Comparison of ENCODE assay signal across 11 cellular contexts in the genomic region with DNA sequence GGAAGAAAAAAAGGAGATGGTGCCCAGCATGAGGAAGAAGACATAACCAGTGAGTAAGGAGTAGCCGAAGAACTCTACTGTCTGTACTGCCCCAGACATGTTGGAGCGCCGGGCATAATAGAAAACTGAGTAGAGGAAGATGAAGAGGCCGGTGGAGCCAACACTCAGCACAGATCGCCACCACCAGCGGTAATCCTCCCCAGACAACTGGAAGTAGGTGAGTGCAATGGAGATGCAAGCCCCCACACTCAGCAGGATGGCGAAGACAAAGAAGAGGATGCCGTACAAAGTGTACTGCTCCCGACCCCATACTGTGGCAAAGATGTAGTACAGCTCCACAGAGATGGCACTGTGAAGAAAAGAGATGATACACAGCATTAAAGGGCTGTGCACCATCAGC. TPM values are rescaled to one million over a fixed set of nuclear protein-coding genes. Genes with fewer than 3 reads are reported as not detected.
A peak's percentile ranks its signal among the peaks of the same experiment; 100 is the strongest.
DNase-seq lines count a peak whose midpoint lies in the region; ATAC-seq and TF ChIP-seq lines count a peak whose summit lies in the region.
"Had no signal": no experiment of that assay in that cellular context is flagged by ENCODE, and none has a peak within 500 bp of the region (broad histone marks: within the 10 kb centered on the region; RNA-seq: fewer than 3 reads in every experiment).

No MANE protein-coding gene starts in this region.

- H3K4me1 ChIP-seq in osteoblast (ENCODE audit: insufficient read depth, low read length): peaks cover 13% of the 10 kb centered on the region
- H3K4me1 ChIP-seq in esophagus squamous epithelium: peaks cover 5 to 49% (median 19%) of the 10 kb centered on the region in 3 donors

- H3K9me3 Mint-ChIP-seq in Calu3 (ENCODE audit: low read depth, unreplicated experiment): no peaks in the 10 kb centered on the region
- no peaks in the 10 kb centered on the region for H3K9me3 Mint-ChIP-seq in dendritic cell treated with granulocyte-macrophage colony-stimulating factor and Interleukin-4, amounts not matched to agents 40 ng/mL and 50 ng/mL, for 4 days

- peaks cover 30% of the 10 kb centered on the region for H3K4me1 Mint-ChIP-seq in Calu3 (ENCODE audit: low read depth, unreplicated experiment)
- H3K4me1 Mint-ChIP-seq in dendritic cell treated with granulocyte-macrophage colony-stimulating factor and Interleukin-4, amounts not matched to agents 40 ng/mL and 50 ng/mL, for 4 days (ENCODE audit: low read depth): peaks cover 54% of the 10 kb centered on the region

- no peaks in the 10 kb centered on the region for H3K27me3 Mint-ChIP-seq in Calu3 (ENCODE audit: unreplicated experiment)
- no peaks in the 10 kb centered on the region for H3K27me3 Mint-ChIP-seq in dendritic cell treated with granulocyte-macrophage colony-stimulating factor and Interleukin-4, amounts not matched to agents 40 ng/mL and 50 ng/mL, for 4 days

- peaks cover 65% of the 10 kb centered on the region for H3K36me3 Mint-ChIP-seq in Calu3 (ENCODE audit: insufficient read depth, unreplicated experiment)
- H3K36me3 Mint-ChIP-seq in dendritic cell treated with granulocyte-macrophage colony-stimulating factor and Interleukin-4, amounts not matched to agents 40 ng/mL and 50 ng/mL, for 4 days (ENCODE audit: low read depth): peaks cover 68% of the 10 kb centered on the region

- H3K27ac ChIP-seq in osteoblast (ENCODE audit: low read depth, low read length) (peak overlapping the region; percentile 74), esophagus squamous epithelium (peak overlapping the region in 1 of 4 donors; percentile 87)

- H3K4me3 ChIP-seq in LNCaP clone FGC (ENCODE audit: low read depth, low read length) (peak overlapping the region; percentile 97), osteoblast (ENCODE audit: insufficient read depth, low read length) (peak overlapping the region; percentile 90), esophagus squamous epithelium (no peak overlapping the region), foreskin fibroblast (ENCODE audit: low read depth in 1 of 2, low read length in 2 of 2) (no peak overlapping the region)

- ATAC-seq in HG03159 (IDR thresholded peaks at IDR 0.05; ENCODE audit: unreplicated experiment) (no peak), HG02885 (IDR thresholded peaks at IDR 0.05; ENCODE audit: poor library complexity, unreplicated experiment) (no peak)

- intact Hi-C loops in Calu3 (cut with micrococcal nuclease; ENCODE audit: unreplicated experiment) (no loop called here), esophagus squamous epithelium (cut with DNase I) (no loop called here)
- intact Hi-C loops in dendritic cell treated with granulocyte-macrophage colony-stimulating factor and Interleukin-4, amounts not matched to agents 40 ng/mL and 50 ng/mL, for 4 days (cut with micrococcal nuclease): loop anchor here (2.0 kb wide), 1 partner anchor 43 kb away; a partner anchor contains a TSS

- peaks cover 4% of the 10 kb centered on the region for H4K20me1 ChIP-seq in osteoblast (ENCODE audit: insufficient read depth, low read length)

- H3K4me3 Mint-ChIP-seq in Calu3 (ENCODE audit: low read depth, unreplicated experiment): no peak overlapping the region
- no peak overlapping the region for H3K4me3 Mint-ChIP-seq in dendritic cell treated with granulocyte-macrophage colony-stimulating factor and Interleukin-4, amounts not matched to agents 40 ng/mL and 50 ng/mL, for 4 days

- DNase-seq in Calu3 (no peak), LNCaP clone FGC (ENCODE audit: low read depth) (no peak), osteoblast (ENCODE audit: insufficient read length, low spot score, missing footprints) (no peak), esophagus squamous epithelium (lab: John Stamatoyannopoulos, UW) (no peak), foreskin fibroblast (no peak)

- peak overlapping the region; percentile 76 for H3K27ac Mint-ChIP-seq in Calu3 (ENCODE audit: unreplicated experiment)
- H3K27ac Mint-ChIP-seq in dendritic cell treated with granulocyte-macrophage colony-stimulating factor and Interleukin-4, amounts not matched to agents 40 ng/mL and 50 ng/mL, for 4 days: peak overlapping the region; percentile 81

- H3K27me3 ChIP-seq in osteoblast (ENCODE audit: insufficient read depth, low read length) (no peaks in the 10 kb centered on the region), esophagus squamous epithelium (no peaks in the 10 kb centered on the region)

- no peak for TF ChIP-seq POLR2A in esophagus squamous epithelium (IDR thresholded peaks at IDR 0.05)

- peak overlapping the region; percentile 86 for H3K4me2 ChIP-seq in osteoblast (ENCODE audit: insufficient read depth, low read length)

- H3K9me3 ChIP-seq in osteoblast (ENCODE audit: low read depth, low read length): no peaks in the 10 kb centered on the region
- H3K9me3 ChIP-seq in esophagus squamous epithelium: no peaks in the 10 kb centered on the region
- H3K9me3 ChIP-seq: lower lobe of right lung had no signal

- H3K36me3 ChIP-seq in osteoblast (ENCODE audit: insufficient read depth, low read length) (peaks cover 41% of the 10 kb centered on the region), esophagus squamous epithelium (peaks cover 18 to 67% (median 20%) of the 10 kb centered on the region in 3 donors)

- WGBS in esophagus squamous epithelium, 2 donors: 87 to 91% methylated on average over 8 to 9 of the region's 9 CpGs

- no TSS peak for BruUV-seq in Calu3 (replicated peaks; lab: Mats Ljungman, UMichigan)

- peak overlapping the region; percentile 53 for H2AFZ ChIP-seq in osteoblast (ENCODE audit: low read length)

- CTCF ChIA-PET in Calu3 (lab: Charles Lee): no interaction called here

- TF ChIP-seq CTCF in Calu3 (IDR thresholded peaks at IDR 0.05; ENCODE audit: unreplicated experiment) (no peak), LNCaP clone FGC (IDR thresholded peaks at IDR 0.05; ENCODE audit: control insufficient read depth, extremely low read depth, insufficient read depth) (no peak), osteoblast (IDR thresholded peaks at IDR 0.05; ENCODE audit: extremely low read depth, low read depth, low read length) (no peak), esophagus squamous epithelium (IDR thresholded peaks at IDR 0.05) (no peak), foreskin fibroblast (IDR thresholded peaks at IDR 0.05; ENCODE audit: low read depth, low read length) (no peak)

- H3K79me2 ChIP-seq in osteoblast (ENCODE audit: insufficient read depth, low read length): peaks cover 48% of the 10 kb centered on the region

RNA-seq across cellular contexts. Expression of a gene that starts 0.8 kb away (rescaled TPM):
- total RNA-seq in Calu3 (2022) (82.6 and 86.4 TPM in 2 replicates), osteoblast (38.9 and 47.0 TPM in 2 replicates), esophagus squamous epithelium (10 to 100 TPM; 32.9 to 55.1 (median 40.4) TPM)

RNA-seq across cellular contexts. Expression of a gene that starts 5.8 kb away (rescaled TPM):
- total RNA-seq in Calu3 (2022): 68.0 and 70.9 TPM in 2 replicates
- 78.2 and 84.3 TPM in 2 replicates for total RNA-seq in osteoblast
- 10 to 100 TPM; 36.4 to 51.3 (median 44.6) TPM for total RNA-seq in esophagus squamous epithelium

RNA-seq across cellular contexts. Expression of a gene that starts 16.0 kb away (rescaled TPM):
- 0.47 TPM in 1 of 2 replicates, not detected in the other for total RNA-seq in Calu3 (2022)
- total RNA-seq in osteoblast: 0.36 TPM in 1 of 2 replicates, not detected in the other
- not detected for total RNA-seq in esophagus squamous epithelium
- total RNA-seq: G401, subcutaneous adipose tissue had no signal

RNA-seq across cellular contexts. Expression of a gene that starts 17.6 kb away (rescaled TPM):
- total RNA-seq in Calu3 (2022) (37.5 and 42.7 TPM in 2 replicates), osteoblast (3.3 and 3.5 TPM in 2 replicates), esophagus squamous epithelium (1 to 10 TPM in 3 of 4 donors, under 1 TPM in 1; 0.47 to 7.4 (median 3.0) TPM)

RNA-seq across cellular contexts. Expression of a gene that starts 23.8 kb away (rescaled TPM):
- total RNA-seq in Calu3 (2022): 53.2 and 60.8 TPM in 2 replicates
- 19.2 TPM in 2 replicates for total RNA-seq in osteoblast
- total RNA-seq in esophagus squamous epithelium: 10 to 100 TPM; 23.6 to 80.7 (median 62.8) TPM

Comparison
In these comparisons a context has a peak if more than half of its experiments do, and no peak if none do; other contexts are left out.
1. H3K4me3 ChIP-seq: peak in LNCaP clone FGC (single experiment) and osteoblast (single experiment); none in esophagus squamous epithelium (0 of 4) and foreskin fibroblast (0 of 2).